Comparison of ENCODE assay signal across 9 cellular contexts in the genomic region with DNA sequence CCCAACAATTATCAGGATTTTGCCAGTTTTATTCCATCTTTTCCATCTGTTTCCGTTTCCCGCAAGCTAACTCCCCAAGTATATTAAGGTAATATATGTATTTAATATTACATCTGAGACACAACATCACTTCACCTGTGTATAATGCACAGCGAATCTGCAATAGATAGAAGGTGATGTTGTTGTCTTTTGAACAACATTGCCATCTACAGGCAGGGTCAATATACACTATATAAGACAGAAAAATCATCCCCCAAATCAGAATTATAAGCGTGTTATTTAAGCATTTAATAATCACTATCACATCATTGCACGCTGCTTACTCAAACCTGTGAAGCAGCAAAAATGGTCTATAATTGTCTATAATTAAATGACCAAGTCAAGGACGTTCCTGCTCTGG.
DNase-seq lines count a peak whose midpoint lies in the region; ATAC-seq and TF ChIP-seq lines count a peak whose summit lies in the region.
"Had no signal": no experiment of that assay in that cellular context is flagged by ENCODE, and none has a peak within 500 bp of the region (broad histone marks: within the 10 kb centered on the region; RNA-seq: fewer than 3 reads in every experiment).

No MANE protein-coding gene starts in this region.

- no peak overlapping the region for H3K4ac ChIP-seq in mesendoderm (ENCODE audit: low read depth, low read length)

- H4K20me1 ChIP-seq in MM.1S (ENCODE audit: insufficient read depth, low read length), result no peaks in the 10 kb centered on the region

- H3K9me3 ChIP-seq in MM.1S (replicated peaks; ENCODE audit: insufficient read depth, low read length) (no peaks in the 10 kb centered on the region), body of pancreas (no peaks in the 10 kb centered on the region)

- no peak overlapping the region for H2AK5ac ChIP-seq in mesendoderm (ENCODE audit: low read length)

- no peak for TF ChIP-seq POLR2A in body of pancreas (IDR thresholded peaks at IDR 0.05)

- POLR2A ChIA-PET in GM10248 (lab: Yijun Ruan, JAX), result no interaction called here

- H3K27ac ChIP-seq in MM.1S (ENCODE audit: low read length), result no peak overlapping the region
- H3K27ac ChIP-seq in body of pancreas, result no peak overlapping the region
- H3K27ac ChIP-seq in mesendoderm (ENCODE audit: low read depth, low read length), result no peak overlapping the region
- no peak overlapping the region for H3K27ac ChIP-seq in brain microvascular endothelial cell

- H3K4me3 ChIP-seq in MM.1S (ENCODE audit: low read length) (no peak overlapping the region), body of pancreas (no peak overlapping the region), mesendoderm (ENCODE audit: low read length) (no peak overlapping the region), brain microvascular endothelial cell (ENCODE audit: low read depth, low read length) (no peak overlapping the region)

- DNase-seq in GM10248 (ENCODE audit: extremely low spot score) (peak; percentile 1), MM.1S (peak; percentile 27), body of pancreas (no peak), mesendoderm (peak; percentile 14), brain microvascular endothelial cell (no peak)
- DNase-seq in activated CD4-positive, alpha-beta T cell treated with anti-CD3 and anti-CD28 coated beads, Interleukin-2, amount 50 U/mL, for 4 hours, result no peak
- no peak for DNase-seq in activated CD8-positive, alpha-beta memory T cell treated with anti-CD3 and anti-CD28 coated beads, Interleukin-2, amount 50 U/mL, for 48 hours
- DNase-seq: activated T-cell treated with anti-CD3 and anti-CD28 coated beads, Interleukin-2, amount 50 U/mL, for 24 hours had no signal

- no peaks in the 10 kb centered on the region for H3K27me3 ChIP-seq in MM.1S (replicated peaks; ENCODE audit: insufficient read depth, low read length)
- H3K27me3 ChIP-seq in body of pancreas, result no peaks in the 10 kb centered on the region
- H3K27me3 ChIP-seq in mesendoderm (ENCODE audit: insufficient read depth, low read length, poor library complexity), result no peaks in the 10 kb centered on the region
- no peaks in the 10 kb centered on the region for H3K27me3 ChIP-seq in brain microvascular endothelial cell (replicated peaks)

- TF ChIP-seq CTCF in GM10248 (IDR thresholded peaks at IDR 0.05; ENCODE audit: control extremely low read depth, extremely low read depth, low read depth, missing control alignments), result no peak
- peak; percentile 36 for TF ChIP-seq CTCF in MM.1S (IDR thresholded peaks at IDR 0.05; ENCODE audit: low read length)
- TF ChIP-seq CTCF in body of pancreas (IDR thresholded peaks at IDR 0.05), result peak in 6 of 7 experiments; percentile 18 to 54 (median 48)
- TF ChIP-seq CTCF in brain microvascular endothelial cell (IDR thresholded peaks at IDR 0.05; ENCODE audit: low read depth, low read length, missing control alignments), result no peak

- ATAC-seq in body of pancreas, result no peak
- no peak for ATAC-seq in HG03097 (IDR thresholded peaks at IDR 0.05; ENCODE audit: low FRiP score, unreplicated experiment)

- CTCF ChIA-PET in GM10248 (lab: Yijun Ruan, JAX), result no interaction called here

- H2BK5ac ChIP-seq in mesendoderm (ENCODE audit: low read length), result no peak overlapping the region

- H3K4me1 ChIP-seq in MM.1S (ENCODE audit: low read length) (no peaks in the 10 kb centered on the region), body of pancreas (no peaks in the 10 kb centered on the region), mesendoderm (ENCODE audit: control insufficient read depth, low read depth, low read length) (no peaks in the 10 kb centered on the region)

- H3K36me3 ChIP-seq in MM.1S (replicated peaks; ENCODE audit: insufficient read depth, low read length) (no peaks in the 10 kb centered on the region), body of pancreas (replicated peaks in 1 of 2; ENCODE audit: insufficient read depth in 1 of 2, low read depth in 2 of 2) (no peaks in the 10 kb centered on the region), mesendoderm (ENCODE audit: control insufficient read depth, insufficient read depth, low read length) (no peaks in the 10 kb centered on the region), brain microvascular endothelial cell (replicated peaks) (no peaks in the 10 kb centered on the region)

- H3K79me2 ChIP-seq in MM.1S (ENCODE audit: low read length) (no peaks in the 10 kb centered on the region), mesendoderm (ENCODE audit: control insufficient read depth, insufficient read depth, low read length) (no peaks in the 10 kb centered on the region)

- 19 to 28% methylated on average over 6 of the region's 6 CpGs for WGBS in body of pancreas, 2 donors
- no CpG with 5 or more reads among the region's 6 CpGs for WGBS in mesendoderm (ENCODE audit: extremely low coverage, insufficient coverage, low lambda C conversion rate)

- H2AFZ ChIP-seq in MM.1S (ENCODE audit: low read length), result no peak overlapping the region

- H3K23ac ChIP-seq in mesendoderm (ENCODE audit: low read length), result no peak overlapping the region

- H3K18ac ChIP-seq in mesendoderm (ENCODE audit: low read length), result no peak overlapping the region

- H2BK15ac ChIP-seq in mesendoderm (replicated peaks; ENCODE audit: low read depth), result no peak overlapping the region

- H2BK120ac ChIP-seq in mesendoderm (ENCODE audit: low read depth, low read length), result no peak overlapping the region

- intact Hi-C loops in body of pancreas (cut with DNase I), result loop anchor here (10.0 kb wide), 1 partner anchor 568 kb away; no protein-coding TSS in a partner anchor

- H3K79me1 ChIP-seq in mesendoderm (ENCODE audit: low read length), result no peaks in the 10 kb centered on the region

- H4K5ac ChIP-seq in mesendoderm (ENCODE audit: low read length), result no peak overlapping the region

- H4K8ac ChIP-seq in mesendoderm (ENCODE audit: low read depth, low read length), result no peak overlapping the region

- H3K56ac ChIP-seq in mesendoderm (ENCODE audit: low read length), result no peak overlapping the region

- in situ Hi-C loops in brain microvascular endothelial cell (cut with HindIII; ENCODE audit: low pct_ligation_motif_present, low sequenced_read_pairs), result no loop called here

- no peaks in the 10 kb centered on the region for H3K9me2 ChIP-seq in MM.1S (replicated peaks; ENCODE audit: insufficient read depth, low read length)

- no peaks in the 10 kb centered on the region for H3F3A ChIP-seq in MM.1S (ENCODE audit: insufficient read depth, low read length)

- H3K9ac ChIP-seq in MM.1S (ENCODE audit: low read length) (no peak overlapping the region), mesendoderm (ENCODE audit: low read length) (no peak overlapping the region)

- H3K4me2 ChIP-seq in MM.1S (ENCODE audit: low read depth, low read length) (no peak overlapping the region), mesendoderm (ENCODE audit: low read length) (no peak overlapping the region)

Comparison
In these comparisons a context has a peak if more than half of its experiments do, and no peak if none do; other contexts are left out.
1. DNase-seq: peak in GM10248 (single experiment), MM.1S (single experiment) and mesendoderm (single experiment); none in body of pancreas (0 of 4), activated CD4-positive, alpha-beta T cell treated with anti-CD3 and anti-CD28 coated beads, Interleukin-2, amount 50 U/mL, for 4 hours (0 of 2), brain microvascular endothelial cell (single experiment) and activated CD8-positive, alpha-beta memory T cell treated with anti-CD3 and anti-CD28 coated beads, Interleukin-2, amount 50 U/mL, for 48 hours (single experiment).
2. CTCF ChIP-seq: peak in MM.1S (single experiment) and body of pancreas (6 of 7); none in GM10248 (single experiment) and brain microvascular endothelial cell (single experiment).